In the genomic region with DNA sequence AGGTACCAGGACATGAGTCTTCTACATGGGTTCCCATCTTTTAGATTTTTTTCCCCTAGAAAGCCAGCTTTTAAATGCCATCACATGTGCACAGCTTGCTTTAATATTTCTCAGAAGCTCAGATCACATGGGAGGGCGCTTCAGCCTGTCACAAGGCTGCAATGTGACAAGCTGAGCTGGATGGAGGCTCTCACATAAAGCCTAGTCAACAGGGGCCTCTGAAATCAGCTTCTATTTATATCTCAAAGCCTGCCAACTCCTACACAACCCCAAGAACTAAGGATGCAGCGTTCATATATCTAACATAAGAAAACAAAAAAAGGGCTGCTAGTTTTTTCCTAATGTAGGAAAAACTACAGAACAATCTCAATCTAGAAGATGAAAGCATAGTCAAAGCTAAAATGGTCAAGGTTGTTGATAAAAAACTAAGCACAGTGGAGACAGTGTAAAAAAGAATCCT, we compare ENCODE assay signal across 8 cellular contexts. TPM values are rescaled to one million over a fixed set of nuclear protein-coding genes. Genes with fewer than 3 reads are reported as not detected.
DNase-seq lines count a peak whose midpoint lies in the region; ATAC-seq and TF ChIP-seq lines count a peak whose summit lies in the region.

No MANE protein-coding gene starts in this region.

- H4K20me1 ChIP-seq in Loucy (ENCODE audit: insufficient read depth, low read length, poor library complexity, severe bottlenecking), result peaks cover 69% of the 10 kb centered on the region

- DNase-seq in GF-D8 (lab: John Stamatoyannopoulos, UW) (peak; percentile 43), WERI-Rb-1 (peak; percentile 52), colonic mucosa (peak; percentile 74), GOT3 (lab: John Stamatoyannopoulos, UW) (no peak)
- DNase-seq in stimulated activated CD4-positive, alpha-beta T cell treated with anti-CD3 and anti-CD28 coated beads, Interleukin-15, amount 100 ng/mL, for 48 hours (ENCODE audit: low read depth in 2 of 2), result peak; percentile 32 to 33

- H3K9ac ChIP-seq in Loucy (ENCODE audit: low read depth, low read length, poor library complexity, severe bottlenecking), result peak overlapping the region; percentile 92
- peak overlapping the region; percentile 89 to 100 for H3K9ac ChIP-seq in colonic mucosa (ENCODE audit: low read depth in 2 of 2, low read length in 2 of 2)

- peaks cover 59% of the 10 kb centered on the region for H3K4me1 ChIP-seq in Loucy (ENCODE audit: insufficient read depth, low read length, poor library complexity, severe bottlenecking)
- peaks cover 10% of the 10 kb centered on the region for H3K4me1 ChIP-seq in colonic mucosa

- peak; percentile 41 for ATAC-seq in GM21825 (IDR thresholded peaks at IDR 0.05; ENCODE audit: unreplicated experiment)

- H2AFZ ChIP-seq in Loucy (ENCODE audit: low read length), result no peak overlapping the region

- H3K9me3 ChIP-seq in Loucy (ENCODE audit: insufficient read depth, low read depth, low read length) (no peaks in the 10 kb centered on the region), WERI-Rb-1 (ENCODE audit: severe bottlenecking) (no peaks in the 10 kb centered on the region), colonic mucosa (no peaks in the 10 kb centered on the region)

- no peaks in the 10 kb centered on the region for H3F3A ChIP-seq in Loucy (ENCODE audit: low read depth)

- peak overlapping the region; percentile 93 for H3K27ac ChIP-seq in WERI-Rb-1
- peak overlapping the region; percentile 100 for H3K27ac ChIP-seq in colonic mucosa
- H3K27ac ChIP-seq in layer of hippocampus (ENCODE audit: low read depth, low read length), result peak overlapping the region; percentile 100

- intact Hi-C loops in colonic mucosa (cut with DNase I), result loop anchor here (5.0 kb wide), 1 partner anchor 55 kb away; no protein-coding TSS in a partner anchor

- peak overlapping the region; percentile 90 for H3K4me3 ChIP-seq in Loucy (ENCODE audit: low read length, poor library complexity, severe bottlenecking)
- H3K4me3 ChIP-seq in WERI-Rb-1 (ENCODE audit: low read depth, low read length), result peak overlapping the region; percentile 83
- H3K4me3 ChIP-seq in colonic mucosa, result peak overlapping the region; percentile 79

- no peaks in the 10 kb centered on the region for H3K9me2 ChIP-seq in Loucy (replicated peaks; ENCODE audit: low read depth, low read length)

- H3K27me3 ChIP-seq in Loucy (ENCODE audit: insufficient read depth, low read length, poor library complexity, severe bottlenecking), result peaks cover 6% of the 10 kb centered on the region
- no peaks in the 10 kb centered on the region for H3K27me3 ChIP-seq in WERI-Rb-1 (ENCODE audit: insufficient read depth, low read depth, severe bottlenecking)
- no peaks in the 10 kb centered on the region for H3K27me3 ChIP-seq in colonic mucosa
- H3K27me3 ChIP-seq in layer of hippocampus (ENCODE audit: control insufficient read depth, insufficient read depth, low read length), result no peaks in the 10 kb centered on the region

- H3K79me2 ChIP-seq in Loucy (ENCODE audit: insufficient read depth, low read length), result peaks cover 72% of the 10 kb centered on the region

- TF ChIP-seq CTCF in Loucy (conservative IDR thresholded peaks at IDR 0.05; ENCODE audit: low read length) (no peak), WERI-Rb-1 (IDR thresholded peaks at IDR 0.05; ENCODE audit: low read depth, low read length) (no peak), colonic mucosa (IDR thresholded peaks at IDR 0.05) (no peak)

- peaks cover 37% of the 10 kb centered on the region for H3K36me3 ChIP-seq in Loucy (ENCODE audit: insufficient read depth, low read length)
- peaks cover 54% of the 10 kb centered on the region for H3K36me3 ChIP-seq in WERI-Rb-1
- H3K36me3 ChIP-seq in colonic mucosa, result peaks cover 5% of the 10 kb centered on the region

- H3K4me2 ChIP-seq in Loucy (ENCODE audit: low read depth, low read length, poor library complexity, severe bottlenecking), result peak overlapping the region; percentile 99

RNA-seq across cellular contexts. Expression of a gene that starts 2.3 kb away (rescaled TPM):
- 100 to 1,000 TPM in 1 of 2 donors, 10 to 100 TPM in 1; 86.9 to 164 TPM for total RNA-seq in colonic mucosa
